ENCODE assay signal across 10 cellular contexts in the genomic region with DNA sequence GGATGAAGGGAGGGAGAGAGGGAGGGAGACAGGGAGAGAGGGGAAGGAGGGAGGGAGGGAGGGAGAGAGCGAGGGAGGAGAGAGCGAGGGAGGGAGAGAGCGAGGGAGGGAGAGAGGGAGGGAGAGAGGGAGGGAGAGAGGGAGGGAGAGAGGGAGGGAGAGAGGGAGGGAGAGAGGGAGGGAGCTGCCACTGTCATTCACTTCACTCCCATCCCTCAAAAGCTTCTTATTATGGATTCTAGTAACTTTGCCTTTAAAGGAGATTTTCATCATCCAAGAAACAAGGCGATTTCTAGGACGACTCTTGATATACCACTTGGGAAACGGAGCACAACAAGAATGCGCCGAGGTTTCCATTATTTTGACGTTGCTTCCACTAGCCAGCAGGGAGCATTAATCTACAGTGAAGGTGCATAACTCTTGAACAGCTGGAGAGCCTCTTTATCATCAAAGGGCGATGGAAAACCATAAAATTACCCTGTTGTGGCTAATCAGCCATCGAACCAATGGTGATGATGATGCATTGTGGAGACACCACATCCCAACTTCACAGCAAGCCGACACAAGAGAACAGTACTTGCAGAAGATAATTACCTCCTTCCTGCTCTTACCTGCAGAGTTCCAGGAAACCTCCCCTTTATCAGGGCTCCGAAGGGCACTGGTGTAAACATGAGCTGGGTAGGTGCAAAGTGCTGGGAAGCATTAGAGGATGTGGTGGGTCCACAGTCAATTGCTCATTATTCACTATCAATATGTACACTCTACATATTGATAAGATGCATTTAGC.
"Had no signal": no experiment of that assay in that cellular context is flagged by ENCODE, and none has a peak within 500 bp of the region (broad histone marks: within the 10 kb centered on the region; RNA-seq: fewer than 3 reads in every experiment).

No MANE protein-coding gene starts in this region.

- H3K27me3 ChIP-seq: foreskin keratinocyte, neural progenitor cell, tibial nerve had no signal

- DNase-seq: activated CD4-positive, alpha-beta T cell treated with anti-CD3 and anti-CD28 coated beads, Interleukin-2, amount 10 ng/mL, durations not matched to agents 7 days and 5 days; activated CD4-positive, CD25-positive, alpha-beta regulatory T cell; effector memory CD8-positive, alpha-beta T cell; foreskin keratinocyte; glutamatergic neuron; immature natural killer cell; substantia nigra had no signal

- ATAC-seq: effector memory CD8-positive, alpha-beta T cell; foreskin keratinocyte; stimulated activated effector memory CD8-positive, alpha-beta T cell treated with anti-CD3 and anti-CD28 coated beads, Interleukin-12 subunit alpha, Interleukin-12 subunit beta, amount 100 ng/mL, for 72 hours had no signal

- H2AFZ ChIP-seq: neural progenitor cell had no signal

- H3K27ac ChIP-seq: foreskin keratinocyte, neural progenitor cell, tibial nerve had no signal

- H3K4me1 ChIP-seq: foreskin keratinocyte, neural progenitor cell, tibial nerve had no signal

- H3K4me2 ChIP-seq: neural progenitor cell had no signal

- H3K4me3 ChIP-seq: neural progenitor cell, tibial nerve had no signal

- H3K36me3 ChIP-seq: neural progenitor cell had no signal
